In genomic region chr1:182379781-182380180, GRCh38 we compare ENCODE assay signal across 11 cellular contexts. TPM values are rescaled to one million over a fixed set of nuclear protein-coding genes. Genes with fewer than 3 reads are reported as not detected.
DNase-seq lines count a peak whose midpoint lies in the region; ATAC-seq and TF ChIP-seq lines count a peak whose summit lies in the region.
"Not testable (repeated sequence)": the region's sequence is repeated elsewhere in the genome, so short reads cannot be mapped to it uniquely, and the experiment has no call there.
"Had no signal": no experiment of that assay in that cellular context is flagged by ENCODE, and none has a peak within 500 bp of the region (broad histone marks: within the 10 kb centered on the region; RNA-seq: fewer than 3 reads in every experiment).

No MANE protein-coding gene starts in this region.

- peak overlapping the region; percentile 41 for H3K27ac Mint-ChIP-seq in T-helper 17 cell
- peak overlapping the region; percentile 9 for H3K27ac Mint-ChIP-seq in endothelial cell (ENCODE audit: unreplicated experiment)

- H3K36me3 ChIP-seq in neutrophil (peaks cover 41% of the 10 kb centered on the region), gastrocnemius medialis (peaks cover 0 to 24% of the 10 kb centered on the region in 2 donors), upper lobe of right lung (peaks cover 37% of the 10 kb centered on the region)

- intact Hi-C loops in Right ventricle myocardium superior (cut with DNase I); gastrocnemius medialis (cut with DNase I; ENCODE audit: low total_unique reads); upper lobe of right lung (cut with DNase I): not testable (repeated sequence)

- not testable (repeated sequence) for H3K4me3 ChIP-seq in neutrophil (ENCODE audit: low read depth in 1 of 2, low read length in 1 of 2); gastrocnemius medialis; upper lobe of right lung

- not testable (repeated sequence) for H3K4me1 Mint-ChIP-seq in T-helper 17 cell; endothelial cell (ENCODE audit: unreplicated experiment)

- TF ChIP-seq CTCF in endothelial cell (IDR thresholded peaks at IDR 0.05; ENCODE audit: unreplicated experiment); neutrophil (IDR thresholded peaks at IDR 0.05); gastrocnemius medialis (IDR thresholded peaks at IDR 0.05 in 4 of 5, conservative IDR thresholded peaks at IDR 0.05 in 1 of 5); upper lobe of right lung (IDR thresholded peaks at IDR 0.05): not testable (repeated sequence)

- H3K9me3 ChIP-seq in T-helper 17 cell (ENCODE audit: control insufficient read depth, low read length, poor library complexity, severe bottlenecking); neutrophil; gastrocnemius medialis; upper lobe of right lung: not testable (repeated sequence)

- in situ Hi-C loops in gastrocnemius medialis (cut with MboI; ENCODE audit: low sequenced_read_pairs in 4 of 4), result not testable (repeated sequence)

- not testable (repeated sequence) for H3K36me3 Mint-ChIP-seq in T-helper 17 cell (ENCODE audit: low read depth)
- H3K36me3 Mint-ChIP-seq in endothelial cell (ENCODE audit: low read depth, unreplicated experiment), result peaks cover 28% of the 10 kb centered on the region

- DNase-seq in NCI-H2171 treated with DMSO at 0.1 percent for 48 hours (lab: John Stamatoyannopoulos, UW) (peak; percentile 35), gastrocnemius medialis (peak in 1 of 2 donors; percentile 64)
- DNase-seq in T-helper 17 cell; endothelial cell (ENCODE audit: low spot score); Right ventricle myocardium superior; upper lobe of right lung: not testable (repeated sequence)

- not testable (repeated sequence) for H3K9me3 Mint-ChIP-seq in endothelial cell (ENCODE audit: unreplicated experiment)

- H3K27me3 Mint-ChIP-seq in T-helper 17 cell; endothelial cell (ENCODE audit: unreplicated experiment): not testable (repeated sequence)

- H3K27ac ChIP-seq in neutrophil (peak overlapping the region; percentile 72), gastrocnemius medialis (peak overlapping the region; percentile 94 to 99 (median 97))
- H3K27ac ChIP-seq in upper lobe of right lung, result not testable (repeated sequence)

- not testable (repeated sequence) for H3K27me3 ChIP-seq in neutrophil, gastrocnemius medialis, upper lobe of right lung

- H3K4me3 Mint-ChIP-seq in T-helper 17 cell; endothelial cell (ENCODE audit: unreplicated experiment): not testable (repeated sequence)

- not testable (repeated sequence) for H3K4me1 ChIP-seq in neutrophil (ENCODE audit: control insufficient read depth in 1 of 2, insufficient read depth in 1 of 2, low read depth in 1 of 2, low read length in 1 of 2); gastrocnemius medialis; upper lobe of right lung

- not testable (repeated sequence) for ATAC-seq in T-helper 17 cell
- ATAC-seq in Right ventricle myocardium superior (ENCODE audit: poor library complexity) (peak; percentile 5), gastrocnemius medialis (peak; percentile 6 to 29), upper lobe of right lung (peak; percentile 5)

- not testable (repeated sequence) for TF ChIP-seq POLR2A in gastrocnemius medialis (IDR thresholded peaks at IDR 0.05)

RNA-seq across cellular contexts. Expression of gene GLUL, which starts 11.8 kb away (rescaled TPM):
- total RNA-seq in T-helper 17 cell (100 to 1,000 TPM; 106 to 127 TPM), endothelial cell (ENCODE audit: unreplicated experiment) (472 TPM), Right ventricle myocardium superior (384 TPM), gastrocnemius medialis (over 10,000 TPM in 2 of 4 donors, 1,000 to 10,000 TPM in 2; 4,746 to 22,010 (median 11,052) TPM), upper lobe of right lung (1,001 TPM)

RNA-seq across cellular contexts. Expression of gene TEDDM1, which starts 20.7 kb away (rescaled TPM):
- not detected for total RNA-seq in T-helper 17 cell
- not detected for total RNA-seq in endothelial cell (ENCODE audit: unreplicated experiment)
- total RNA-seq in Right ventricle myocardium superior, result not detected
- not detected for total RNA-seq in gastrocnemius medialis
- not detected for total RNA-seq in upper lobe of right lung
- total RNA-seq: Caco-2; CD4-positive, alpha-beta T cell; H1; H9 had no signal
